ENCODE assay signal across 11 cellular contexts in the genomic region with DNA sequence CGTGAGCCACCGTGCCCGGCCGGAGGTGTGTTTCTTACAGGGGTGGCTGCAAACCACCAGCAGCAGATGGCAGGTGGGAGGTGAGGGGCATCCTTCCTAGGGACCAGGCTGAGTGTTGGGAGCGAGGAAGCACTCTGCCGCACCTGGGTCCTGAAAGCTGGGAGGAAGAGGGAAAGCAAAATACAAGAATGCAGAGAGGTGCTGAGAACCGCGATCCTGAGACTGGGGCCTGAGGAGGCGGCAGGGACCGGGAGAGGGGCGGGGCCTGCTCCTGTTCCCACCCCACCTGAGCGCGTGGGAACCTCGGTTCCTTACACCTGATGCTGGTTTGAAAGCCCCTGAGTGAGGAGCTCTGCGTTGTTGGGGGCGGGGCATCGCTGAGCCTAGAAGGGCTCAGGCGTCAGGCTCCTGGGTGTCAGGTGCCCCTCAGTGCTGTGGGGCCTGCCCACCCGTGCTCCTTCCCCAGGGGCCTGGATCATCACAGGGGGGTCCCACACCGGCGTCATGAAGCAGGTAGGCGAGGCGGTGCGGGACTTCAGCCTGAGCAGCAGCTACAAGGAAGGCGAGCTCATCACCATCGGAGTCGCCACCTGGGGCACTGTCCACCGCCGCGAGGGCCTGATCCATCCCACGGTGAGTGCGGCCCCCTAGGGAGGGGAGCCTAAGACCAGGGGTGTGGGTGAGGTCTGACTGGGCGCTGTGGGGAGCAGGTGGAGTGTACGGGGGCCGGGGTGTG. TPM values are rescaled to one million over a fixed set of nuclear protein-coding genes. Genes with fewer than 3 reads are reported as not detected.
DNase-seq lines count a peak whose midpoint lies in the region; ATAC-seq and TF ChIP-seq lines count a peak whose summit lies in the region.
"Had no signal": no experiment of that assay in that cellular context is flagged by ENCODE, and none has a peak within 500 bp of the region (broad histone marks: within the 10 kb centered on the region; RNA-seq: fewer than 3 reads in every experiment).

No MANE protein-coding gene starts in this region.

- peak; percentile 35 for DNase-seq in activated CD8-positive, alpha-beta memory T cell treated with anti-CD3 and anti-CD28 coated beads, Interleukin-2, amount 10 ng/mL, durations not matched to agents 7 days and 5 days
- DNase-seq in activated CD8-positive, alpha-beta memory T cell treated with anti-CD3 and anti-CD28 coated beads for 24 hours, result no peak
- peak; percentile 65 for DNase-seq in SK-N-SH
- DNase-seq in kidney epithelial cell (ENCODE audit: low read depth), result no peak
- no peak for DNase-seq in Karpas-422
- DNase-seq: BE2C had no signal

- POLR2A ChIA-PET in SK-N-SH (lab: Yijun Ruan, JAX), result no interaction called here

- peaks cover 5% of the 10 kb centered on the region for H3K9me3 Mint-ChIP-seq in activated CD8-positive, alpha-beta memory T cell treated with anti-CD3 and anti-CD28 coated beads, Interleukin-2, amount 10 ng/mL, durations not matched to agents 7 days and 5 days (ENCODE audit: low read depth)
- H3K9me3 Mint-ChIP-seq in stimulated activated memory B cell treated with anti-CD40 and anti-IgM and Interleukin-4, amounts not matched to agents 10 μg/mL and 1 μg/mL and 100 μg/mL, for 72 hours, result peaks cover 3% of the 10 kb centered on the region

- peaks cover 11% of the 10 kb centered on the region for H3K4me1 Mint-ChIP-seq in activated CD8-positive, alpha-beta memory T cell treated with anti-CD3 and anti-CD28 coated beads, Interleukin-2, amount 10 ng/mL, durations not matched to agents 7 days and 5 days
- H3K4me1 Mint-ChIP-seq in stimulated activated memory B cell treated with anti-CD40 and anti-IgM and Interleukin-4, amounts not matched to agents 10 μg/mL and 1 μg/mL and 100 μg/mL, for 72 hours, result peaks cover 9% of the 10 kb centered on the region

- H3K4me2 ChIP-seq in SK-N-SH, result no peak overlapping the region
- H3K4me2 ChIP-seq in Karpas-422 (ENCODE audit: low read depth, low read length, poor library complexity, severe bottlenecking), result no peak overlapping the region

- H3K4me3 ChIP-seq in SK-N-SH (ENCODE audit: low read depth in 2 of 2, low read length in 1 of 2), result no peak overlapping the region
- no peak overlapping the region for H3K4me3 ChIP-seq in kidney epithelial cell (ENCODE audit: low read depth, low read length)
- no peak overlapping the region for H3K4me3 ChIP-seq in Karpas-422 (ENCODE audit: low read length)
- H3K4me3 ChIP-seq: ascending aorta, heart left ventricle had no signal

- H3K36me3 Mint-ChIP-seq in activated CD8-positive, alpha-beta memory T cell treated with anti-CD3 and anti-CD28 coated beads, Interleukin-2, amount 10 ng/mL, durations not matched to agents 7 days and 5 days, result peaks cover 23% of the 10 kb centered on the region
- peaks cover 10% of the 10 kb centered on the region for H3K36me3 Mint-ChIP-seq in stimulated activated memory B cell treated with anti-CD40 and anti-IgM and Interleukin-4, amounts not matched to agents 10 μg/mL and 1 μg/mL and 100 μg/mL, for 72 hours

- no peak overlapping the region for H3K9ac ChIP-seq in SK-N-SH
- H3K9ac ChIP-seq in Karpas-422 (ENCODE audit: low read length), result no peak overlapping the region

- H3K9me3 ChIP-seq in SK-N-SH (no peaks in the 10 kb centered on the region), Karpas-422 (ENCODE audit: low read length) (no peaks in the 10 kb centered on the region)
- H3K9me3 ChIP-seq: BE2C had no signal

- TF ChIP-seq EP300 in SK-N-SH (IDR thresholded peaks at IDR 0.05; ENCODE audit: borderline replicate concordance in 1 of 2, low read depth in 1 of 2, low read length in 1 of 2), result no peak

- H3K27ac ChIP-seq in SK-N-SH (ENCODE audit: low read depth in 2 of 2, low read length in 1 of 2) (no peak overlapping the region), Karpas-422 (ENCODE audit: low read length) (no peak overlapping the region)
- H3K27ac ChIP-seq: ascending aorta, heart left ventricle had no signal

- TF ChIP-seq CTCF in SK-N-SH (IDR thresholded peaks at IDR 0.05) (no peak), kidney epithelial cell (IDR thresholded peaks at IDR 0.05; ENCODE audit: insufficient read depth, low read length, poor library complexity, severe bottlenecking) (peak; percentile 4)

- CTCF ChIA-PET in activated CD8-positive, alpha-beta memory T cell treated with anti-CD3 and anti-CD28 coated beads, Interleukin-2, amount 10 ng/mL, durations not matched to agents 7 days and 5 days (lab: Charles Lee), result no interaction called here
- CTCF ChIA-PET in SK-N-SH (lab: Yijun Ruan, JAX), result interaction anchor here (0.6 to 2.0 kb wide), 4 partner anchors 64 to 111 kb away, joined by 3 to 7 read pairs (median 4); no protein-coding TSS in a partner anchor

- TF ChIP-seq RAD21 in SK-N-SH (IDR thresholded peaks at IDR 0.05; ENCODE audit: low read length), result no peak

- H3K79me2 ChIP-seq in SK-N-SH (ENCODE audit: insufficient read depth) (no peaks in the 10 kb centered on the region), Karpas-422 (ENCODE audit: low read length) (no peaks in the 10 kb centered on the region)

- no peak overlapping the region for H3K4me3 Mint-ChIP-seq in activated CD8-positive, alpha-beta memory T cell treated with anti-CD3 and anti-CD28 coated beads, Interleukin-2, amount 10 ng/mL, durations not matched to agents 7 days and 5 days
- H3K4me3 Mint-ChIP-seq in stimulated activated memory B cell treated with anti-CD40 and anti-IgM and Interleukin-4, amounts not matched to agents 10 μg/mL and 1 μg/mL and 100 μg/mL, for 72 hours, result no peak overlapping the region

- H3K27me3 Mint-ChIP-seq in activated CD8-positive, alpha-beta memory T cell treated with anti-CD3 and anti-CD28 coated beads, Interleukin-2, amount 10 ng/mL, durations not matched to agents 7 days and 5 days, result peaks cover 2% of the 10 kb centered on the region
- no peaks in the 10 kb centered on the region for H3K27me3 Mint-ChIP-seq in stimulated activated memory B cell treated with anti-CD40 and anti-IgM and Interleukin-4, amounts not matched to agents 10 μg/mL and 1 μg/mL and 100 μg/mL, for 72 hours

- peaks cover 74% of the 10 kb centered on the region for H3K27me3 ChIP-seq in SK-N-SH (ENCODE audit: insufficient read depth)
- peaks cover 26% of the 10 kb centered on the region for H3K27me3 ChIP-seq in kidney epithelial cell (ENCODE audit: control insufficient read depth, insufficient read depth, low read length)
- H3K27me3 ChIP-seq in Karpas-422 (ENCODE audit: low read length), result no peaks in the 10 kb centered on the region
- H3K27me3 ChIP-seq: ascending aorta had no signal

- no peak for ATAC-seq in activated CD8-positive, alpha-beta memory T cell treated with anti-CD3 and anti-CD28 coated beads, Interleukin-2, amount 10 ng/mL, durations not matched to agents 7 days and 5 days
- ATAC-seq in stimulated activated memory B cell treated with anti-CD40 and anti-IgM and Interleukin-4, amounts not matched to agents 10 μg/mL and 1 μg/mL and 100 μg/mL, for 72 hours, result peak; percentile 65
- ATAC-seq in GM21786 (IDR thresholded peaks at IDR 0.05; ENCODE audit: unreplicated experiment) (no peak), GM18873 (IDR thresholded peaks at IDR 0.05; ENCODE audit: low FRiP score, unreplicated experiment) (no peak)
- ATAC-seq: heart left ventricle had no signal

- H2AFZ ChIP-seq in SK-N-SH (ENCODE audit: low read depth), result no peak overlapping the region
- H2AFZ ChIP-seq in Karpas-422 (ENCODE audit: low read length), result no peak overlapping the region

- 9% methylated on average over 27 of the region's 35 CpGs for WGBS in SK-N-SH (ENCODE audit: low lambda C conversion rate)

- H3K27ac Mint-ChIP-seq in activated CD8-positive, alpha-beta memory T cell treated with anti-CD3 and anti-CD28 coated beads, Interleukin-2, amount 10 ng/mL, durations not matched to agents 7 days and 5 days, result no peak overlapping the region
- no peak overlapping the region for H3K27ac Mint-ChIP-seq in stimulated activated memory B cell treated with anti-CD40 and anti-IgM and Interleukin-4, amounts not matched to agents 10 μg/mL and 1 μg/mL and 100 μg/mL, for 72 hours

- no peaks in the 10 kb centered on the region for H3F3A ChIP-seq in SK-N-SH (replicated peaks; ENCODE audit: insufficient read depth)

- peaks cover 0 to 7% of the 10 kb centered on the region in 2 experiments; a peak in 1 of 4 replicates for H3K4me1 ChIP-seq in SK-N-SH (ENCODE audit: control insufficient read depth in 1 of 2, insufficient read depth in 2 of 2, low read depth in 1 of 2, low read length in 1 of 2)
- H3K4me1 ChIP-seq in Karpas-422 (ENCODE audit: low read length), result no peaks in the 10 kb centered on the region
- H3K4me1 ChIP-seq: ascending aorta, BE2C had no signal

- H4K20me1 ChIP-seq in SK-N-SH (ENCODE audit: insufficient read depth) (no peaks in the 10 kb centered on the region), Karpas-422 (ENCODE audit: insufficient read depth, low read depth, low read length) (no peaks in the 10 kb centered on the region)

- no peaks in the 10 kb centered on the region for H3K9me2 ChIP-seq in SK-N-SH
- H3K9me2 ChIP-seq in Karpas-422 (replicated peaks; ENCODE audit: insufficient read depth, low read length), result no peaks in the 10 kb centered on the region

- no peaks in the 10 kb centered on the region for H3K36me3 ChIP-seq in SK-N-SH (replicated peaks in 1 of 2; ENCODE audit: control insufficient read depth in 1 of 2, insufficient read depth in 2 of 2, low read length in 1 of 2)
- no peaks in the 10 kb centered on the region for H3K36me3 ChIP-seq in kidney epithelial cell (ENCODE audit: control insufficient read depth, insufficient read depth, low read length)
- H3K36me3 ChIP-seq in Karpas-422 (ENCODE audit: insufficient read depth, low read length), result no peaks in the 10 kb centered on the region
- H3K36me3 ChIP-seq: ascending aorta, BE2C had no signal

TF ChIP-seq in SK-N-SH, 30 proteins besides CTCF, POLR2A, EP300 and RAD21 (continues in another document):
- TF ChIP-seq JUND (IDR thresholded peaks at IDR 0.05), result no peak
- no peak for TF ChIP-seq TAF1 (IDR thresholded peaks at IDR 0.05; ENCODE audit: borderline replicate concordance, low read depth, low read length)
- TF ChIP-seq YY1 (IDR thresholded peaks at IDR 0.05; ENCODE audit: low read depth), result no peak
- TF ChIP-seq TCF12 (IDR thresholded peaks at IDR 0.05), result no peak

RNA-seq across cellular contexts. Expression of a gene that starts 15.5 kb away (rescaled TPM):
- total RNA-seq in activated CD8-positive, alpha-beta memory T cell treated with anti-CD3 and anti-CD28 coated beads, Interleukin-2, amount 10 ng/mL, durations not matched to agents 7 days and 5 days, result 10 to 100 TPM; 21.2 to 32.7 TPM
- not detected in 2 replicates for polyA plus RNA-seq in SK-N-SH (2012; rRNA removed)
- not detected in 2 replicates for polyA plus RNA-seq in SK-N-SH (2012; cell fraction: cytosol; rRNA removed)
- polyA plus RNA-seq in SK-N-SH (2012; cell fraction: nucleus; rRNA removed), result 0.02 TPM in 1 of 2 replicates, not detected in the other
- 2.8 and 2.9 TPM in 2 replicates for total RNA-seq in kidney epithelial cell
- total RNA-seq in Karpas-422 (2014; rRNA removed; shearing (Covaris generic); ENCODE audit: low replicate concordance), result 0.90 TPM in 1 of 2 replicates, not detected in the other

RNA-seq across cellular contexts. Expression of a gene that starts 29.7 kb away (rescaled TPM):
- total RNA-seq in activated CD8-positive, alpha-beta memory T cell treated with anti-CD3 and anti-CD28 coated beads, Interleukin-2, amount 10 ng/mL, durations not matched to agents 7 days and 5 days, result 10 to 100 TPM; 14.8 to 15.3 TPM
- polyA plus RNA-seq in SK-N-SH (2012; rRNA removed), result 18.0 and 19.2 TPM in 2 replicates
- 5.8 and 11.3 TPM in 2 replicates for polyA plus RNA-seq in SK-N-SH (2012; cell fraction: cytosol; rRNA removed)
- 61.8 and 97.0 TPM in 2 replicates for polyA plus RNA-seq in SK-N-SH (2012; cell fraction: nucleus; rRNA removed)
- total RNA-seq in kidney epithelial cell, result 20.2 and 27.0 TPM in 2 replicates
- 7.9 and 12.8 TPM in 2 replicates for total RNA-seq in Karpas-422 (2014; rRNA removed; shearing (Covaris generic); ENCODE audit: low replicate concordance)

Comparison
In these comparisons a context has a peak if more than half of its experiments do, and no peak if none do; other contexts are left out.
1. DNase-seq: peak in activated CD8-positive, alpha-beta memory T cell treated with anti-CD3 and anti-CD28 coated beads, Interleukin-2, amount 10 ng/mL, durations not matched to agents 7 days and 5 days (single experiment) and SK-N-SH (single experiment); none in activated CD8-positive, alpha-beta memory T cell treated with anti-CD3 and anti-CD28 coated beads for 24 hours (single experiment), kidney epithelial cell (single experiment) and Karpas-422 (single experiment).